In genomic region chr7:128431221-128431620, GRCh38 we compare ENCODE assay signal across 14 cellular contexts. TPM values are rescaled to one million over a fixed set of nuclear protein-coding genes. Genes with fewer than 3 reads are reported as not detected.
A peak's percentile ranks its signal among the peaks of the same experiment; 100 is the strongest.
DNase-seq lines count a peak whose midpoint lies in the region; ATAC-seq and TF ChIP-seq lines count a peak whose summit lies in the region.
"Had no signal": no experiment of that assay in that cellular context is flagged by ENCODE, and none has a peak within 500 bp of the region (broad histone marks: within the 10 kb centered on the region; RNA-seq: fewer than 3 reads in every experiment).

No MANE protein-coding gene starts in this region.

- H3K4me1 ChIP-seq in PC-3 (ENCODE audit: insufficient read depth, low read length) = peaks cover 15% of the 10 kb centered on the region; the same call in 1 of the 2 replicates
- no peaks in the 10 kb centered on the region for H3K4me1 ChIP-seq in mucosa of descending colon (ENCODE audit: low read depth)
- H3K4me1 ChIP-seq in gastroesophageal sphincter = peaks cover 0 to 7% (median 0%) of the 10 kb centered on the region in 3 donors

- POLR2A ChIA-PET in PC-3 (lab: Charles Lee; ENCODE audit: unreplicated experiment) = no interaction called here

- DNase-seq in ELF-1 (ENCODE audit: low read depth, low spot score) (peak; percentile 92), PC-3 (peak; percentile 47), epithelial cell of prostate (ENCODE audit: low read depth, low spot score) (no peak), mucosa of descending colon (no peak), activated gamma-delta T cell (lab: John Stamatoyannopoulos, UW) (no peak), LoVo (ENCODE audit: low spot score) (no peak), NCI-H510A treated with DMSO at 0.1 percent for 48 hours (lab: John Stamatoyannopoulos, UW) (no peak)
- DNase-seq: activated CD8-positive, alpha-beta T cell treated with anti-CD3 and anti-CD28 coated beads for 36 hours; COR-L47; effector CD8-positive, alpha-beta T cell; foreskin fibroblast; NCI-H774; WERI-Rb-1 had no signal

- H3K4me2 ChIP-seq in PC-3 (ENCODE audit: low read length) = no peak overlapping the region

- H3K27ac ChIP-seq in PC-3 (ENCODE audit: low read length) (no peak overlapping the region), epithelial cell of prostate (peak overlapping the region; percentile 17), gastroesophageal sphincter (no peak overlapping the region)
- H3K27ac ChIP-seq: WERI-Rb-1 had no signal

- ATAC-seq in PC-3 = peak; percentile 53
- peak; percentile 57 for ATAC-seq in mucosa of descending colon
- ATAC-seq in gastroesophageal sphincter = no peak
- ATAC-seq: activated CD8-positive, alpha-beta T cell treated with anti-CD3 and anti-CD28 coated beads for 36 hours had no signal

- no peaks in the 10 kb centered on the region for H3K9me2 ChIP-seq in PC-3 (replicated peaks; ENCODE audit: low read length)

- BruUV-seq in PC-3 (replicated peaks; lab: Mats Ljungman, UMichigan) = no TSS peak

- no peak overlapping the region for H2AFZ ChIP-seq in PC-3 (ENCODE audit: low read length)

- no peak overlapping the region for H3K9ac ChIP-seq in PC-3 (ENCODE audit: low read length)

- no peak overlapping the region for H3K4me3 ChIP-seq in PC-3 (ENCODE audit: low read length)
- no peak overlapping the region for H3K4me3 ChIP-seq in mucosa of descending colon
- no peak overlapping the region for H3K4me3 ChIP-seq in gastroesophageal sphincter

- no peak for TF ChIP-seq EP300 in gastroesophageal sphincter (IDR thresholded peaks at IDR 0.05)

- H3F3A ChIP-seq in PC-3 (ENCODE audit: low read length, unreplicated experiment) = no peaks in the 10 kb centered on the region

- no peaks in the 10 kb centered on the region for H3K79me2 ChIP-seq in PC-3 (ENCODE audit: low read length)

- TF ChIP-seq CTCF in PC-3 (conservative IDR thresholded peaks at IDR 0.05; ENCODE audit: low read depth, low read length) (no peak), mucosa of descending colon (IDR thresholded peaks at IDR 0.05) (no peak), gastroesophageal sphincter (IDR thresholded peaks at IDR 0.05) (no peak)

- CTCF ChIA-PET in PC-3 (lab: Charles Lee) = no interaction called here

- H3K9me3 ChIP-seq in PC-3 (ENCODE audit: low read length) (no peaks in the 10 kb centered on the region), mucosa of descending colon (no peaks in the 10 kb centered on the region), gastroesophageal sphincter (no peaks in the 10 kb centered on the region)

- H3K36me3 ChIP-seq in PC-3 (ENCODE audit: low read depth, low read length) (no peaks in the 10 kb centered on the region), mucosa of descending colon (ENCODE audit: low read depth) (no peaks in the 10 kb centered on the region), gastroesophageal sphincter (no peaks in the 10 kb centered on the region)
- H3K36me3 ChIP-seq: WERI-Rb-1 had no signal

- WGBS in gastroesophageal sphincter (ENCODE audit: low coverage in 1 of 2), 2 donors = 50% methylated on average over 6 of the region's 6 CpGs; no CpG with 5 or more reads in 1 of the 2 donors

- TF ChIP-seq POLR2A in gastroesophageal sphincter (IDR thresholded peaks at IDR 0.05) = no peak

- intact Hi-C loops in PC-3 (cut with micrococcal nuclease) = no loop called here
- intact Hi-C loops in mucosa of descending colon (cut with DNase I, micrococcal nuclease) = no loop called here

- no peaks in the 10 kb centered on the region for H4K20me1 ChIP-seq in PC-3 (ENCODE audit: low read length)

- no peaks in the 10 kb centered on the region for H3K27me3 ChIP-seq in PC-3 (ENCODE audit: low read length)
- H3K27me3 ChIP-seq in gastroesophageal sphincter = peaks cover 16% of the 10 kb centered on the region

RNA-seq across cellular contexts. Expression of gene IMPDH1, which starts 21.4 kb away (rescaled TPM):
- total RNA-seq in PC-3 (2014; rRNA removed) (128 and 142 TPM in 2 replicates), mucosa of descending colon (10 to 100 TPM; 21.3 to 37.0 (median 35.5) TPM), gastroesophageal sphincter (10 to 100 TPM; 36.9 to 87.1 (median 43.3) TPM)

RNA-seq across cellular contexts. Expression of gene HILPDA, which starts 24.5 kb away (rescaled TPM):
- total RNA-seq in PC-3 (2014; rRNA removed) = 25.7 and 29.1 TPM in 2 replicates
- total RNA-seq in mucosa of descending colon = 1 to 10 TPM; 5.8 to 9.8 (median 6.6) TPM
- 10 to 100 TPM in 1 of 4 donors, 1 to 10 TPM in 3; 2.8 to 19.0 (median 6.6) TPM for total RNA-seq in gastroesophageal sphincter

RNA-seq across cellular contexts. Expression of gene METTL2B, which starts 45.3 kb away (rescaled TPM):
- total RNA-seq in PC-3 (2014; rRNA removed) (33.8 and 37.1 TPM in 2 replicates), mucosa of descending colon (10 to 100 TPM; 24.1 to 29.4 (median 28.4) TPM), gastroesophageal sphincter (10 to 100 TPM; 20.4 to 29.8 (median 27.1) TPM)

Comparison
In these comparisons a context has a peak if more than half of its experiments do, and no peak if none do; other contexts are left out.
1. DNase-seq: peak in ELF-1 (single experiment) and PC-3 (single experiment); none in epithelial cell of prostate (single experiment), mucosa of descending colon (0 of 3), activated gamma-delta T cell (single experiment), LoVo (single experiment) and NCI-H510A treated with DMSO at 0.1 percent for 48 hours (single experiment).